9 cellular contexts compared by ENCODE assay signal in genomic region chr21:33300701-33301631, GRCh38. TPM values are rescaled to one million over a fixed set of nuclear protein-coding genes. Genes with fewer than 3 reads are reported as not detected.
DNase-seq lines count a peak whose midpoint lies in the region; ATAC-seq and TF ChIP-seq lines count a peak whose summit lies in the region.
"Had no signal": no experiment of that assay in that cellular context is flagged by ENCODE, and none has a peak within 500 bp of the region (broad histone marks: within the 10 kb centered on the region; RNA-seq: fewer than 3 reads in every experiment).

No MANE protein-coding gene starts in this region.

- H3K27ac ChIP-seq in heart right ventricle (peak overlapping the region; percentile 47 to 94 (median 75)), stomach (peak overlapping the region; percentile 24 to 86 (median 54))
- H3K27ac ChIP-seq: 22Rv1 had no signal

- H3K4me1 ChIP-seq in heart right ventricle (peaks cover 5 to 66% (median 34%) of the 10 kb centered on the region in 9 donors), stomach (peaks cover 0 to 43% (median 18%) of the 10 kb centered on the region in 4 donors)

- TF ChIP-seq EP300 in stomach (IDR thresholded peaks at IDR 0.05) = no peak

- H3K4me3 ChIP-seq in heart right ventricle (no peak overlapping the region), stomach (no peak overlapping the region)

- intact Hi-C loops in heart right ventricle (cut with DNase I) = no loop called here
- intact Hi-C loops in stomach (cut with DNase I; ENCODE audit: low total_unique reads) = no loop called here

- H3K9me3 ChIP-seq in heart right ventricle = no peaks in the 10 kb centered on the region
- H3K9me3 ChIP-seq in stomach = no peaks in the 10 kb centered on the region

- no peak for TF ChIP-seq POLR2A in stomach (IDR thresholded peaks at IDR 0.05)

- peaks cover 0 to 21% (median 6%) of the 10 kb centered on the region in 9 donors for H3K36me3 ChIP-seq in heart right ventricle
- H3K36me3 ChIP-seq in stomach = peaks cover 7 to 21% (median 17%) of the 10 kb centered on the region in 4 donors

- WGBS in heart right ventricle, 2 donors = 46 to 58% methylated on average over 10 of the region's 10 CpGs
- 48 to 57% (median 53%) methylated on average over 10 of the region's 10 CpGs for WGBS in stomach, 5 donors

- DNase-seq in DMS53 (lab: John Stamatoyannopoulos, UW) = peak; percentile 18
- DNase-seq in DMS53 treated with DMSO at 0.1 percent for 48 hours (lab: John Stamatoyannopoulos, UW; ENCODE audit: unreplicated experiment) = no peak
- no peak for DNase-seq in heart right ventricle
- DNase-seq in stomach = no peak
- DNase-seq in hepatic stellate cell (ENCODE audit: low spot score) = no peak
- no peak for DNase-seq in NCI-H1436 (lab: John Stamatoyannopoulos, UW)

- H3K27me3 ChIP-seq in heart right ventricle (no peaks in the 10 kb centered on the region), stomach (no peaks in the 10 kb centered on the region)

- no peak; the same call in 2 of the 3 replicates for ATAC-seq in SK-N-SH treated with all-trans-retinoic acid at 6 μM for 48 hours
- peak; percentile 23 to 80 (median 72) for ATAC-seq in heart right ventricle
- no peak for ATAC-seq in GM18907 (IDR thresholded peaks at IDR 0.05; ENCODE audit: unreplicated experiment)

- TF ChIP-seq CTCF in heart right ventricle (IDR thresholded peaks at IDR 0.05) (no peak), stomach (IDR thresholded peaks at IDR 0.05) (no peak)

TF ChIP-seq in SK-N-SH treated with all-trans-retinoic acid at 6 μM for 48 hours, 23 proteins besides CTCF, POLR2A, EP300 and RAD21 (continues in another document):
- TF ChIP-seq PPARA (CRISPR knock-in tag; IDR thresholded peaks at IDR 0.05; ENCODE audit: borderline replicate concordance) (peak; percentile 52; the same call in 1 of the 2 replicates), CSRNP3 (CRISPR knock-in tag; IDR thresholded peaks at IDR 0.05) (no peak), SNAI2 (CRISPR knock-in tag; IDR thresholded peaks at IDR 0.05) (0 out of 2 replicates have a peak, but pooled peaks have one; percentile 21), ISL1 (CRISPR knock-in tag; IDR thresholded peaks at IDR 0.05) (no peak), PATZ1 (CRISPR knock-in tag; IDR thresholded peaks at IDR 0.05; ENCODE audit: borderline replicate concordance) (no peak), ARNTL (CRISPR knock-in tag; IDR thresholded peaks at IDR 0.05; ENCODE audit: borderline replicate concordance, low read depth) (no peak), OSR1 (CRISPR knock-in tag; IDR thresholded peaks at IDR 0.05) (no peak), TOX (CRISPR knock-in tag; IDR thresholded peaks at IDR 0.05; ENCODE audit: borderline replicate concordance) (no peak), CSDC2 (CRISPR knock-in tag; IDR thresholded peaks at IDR 0.05) (no peak), ZNF565 (CRISPR knock-in tag; conservative IDR thresholded peaks at IDR 0.05; ENCODE audit: low read depth) (no peak), ZFP30 (CRISPR knock-in tag; IDR thresholded peaks at IDR 0.05) (no peak), ZC3H10 (CRISPR knock-in tag; IDR thresholded peaks at IDR 0.05) (no peak), ZNF8 (CRISPR knock-in tag; IDR thresholded peaks at IDR 0.05) (no peak), TCF4 (CRISPR knock-in tag; IDR thresholded peaks at IDR 0.05; ENCODE audit: borderline replicate concordance) (peak; percentile 78), TSHZ2 (CRISPR knock-in tag; IDR thresholded peaks at IDR 0.05) (peak; percentile 78), RARB (CRISPR knock-in tag; IDR thresholded peaks at IDR 0.05) (no peak), GLIS3 (CRISPR knock-in tag; IDR thresholded peaks at IDR 0.05) (no peak), CREB5 (CRISPR knock-in tag; IDR thresholded peaks at IDR 0.05; ENCODE audit: low read depth) (no peak), ZNF70 (CRISPR knock-in tag; IDR thresholded peaks at IDR 0.05) (peak; percentile 86), ZFP3 (CRISPR knock-in tag; IDR thresholded peaks at IDR 0.05) (no peak), BACH2 (CRISPR knock-in tag; IDR thresholded peaks at IDR 0.05; ENCODE audit: borderline replicate concordance) (0 out of 2 replicates have a peak, but pooled peaks have one; percentile 47)

RNA-seq across cellular contexts. Expression of gene IFNAR1, which starts 23.8 kb away (rescaled TPM):
- total RNA-seq in heart right ventricle (10 to 100 TPM; 16.5 to 38.5 (median 23.9) TPM), stomach (10 to 100 TPM in 3 of 5 donors, 1 to 10 TPM in 2; 2.6 to 34.5 (median 14.3) TPM)
- polyA plus RNA-seq in heart right ventricle (10 to 100 TPM in 1 of 2 donors, 1 to 10 TPM in 1; 7.4 to 10.1 TPM), stomach (10 to 100 TPM in 2 of 3 donors, 1 to 10 TPM in 1; 8.3 to 11.8 (median 10.6) TPM)

RNA-seq across cellular contexts. Expression of gene IL10RB, which starts 34.8 kb away (rescaled TPM):
- total RNA-seq in heart right ventricle (10 to 100 TPM in 1 of 10 donors, 1 to 10 TPM in 9; 4.1 to 16.8 (median 6.9) TPM), stomach (10 to 100 TPM in 4 of 5 donors, not detected in 1; 10.3 to 55.3 (median 40.0) TPM)
- polyA plus RNA-seq in heart right ventricle (10 to 100 TPM; 11.9 to 12.1 TPM), stomach (10 to 100 TPM; 12.7 to 18.8 (median 18.3) TPM)

Comparison
In these comparisons a context has a peak if more than half of its experiments do, and no peak if none do; other contexts are left out.
1. ATAC-seq: peak in heart right ventricle (8 of 8); none in SK-N-SH treated with all-trans-retinoic acid at 6 μM for 48 hours (single experiment) and GM18907 (single experiment).